In genomic region chr9:88922091-88922490, GRCh38 we compare ENCODE assay signal across 8 cellular contexts.
A peak's percentile ranks its signal among the peaks of the same experiment; 100 is the strongest.
DNase-seq lines count a peak whose midpoint lies in the region; ATAC-seq lines count a peak whose summit lies in the region.

No MANE protein-coding gene starts in this region.

- ATAC-seq in activated CD4-positive, CD25-positive, alpha-beta regulatory T cell treated with anti-CD3 and anti-CD28 coated beads, Interleukin-2, amount 50 U/mL, for 24 hours, result peak; percentile 62 to 64
- peak; percentile 75 for ATAC-seq in stimulated activated naive CD8-positive, alpha-beta T cell treated with anti-CD3 and anti-CD28 coated beads, Interleukin-15, Interleukin-2, amounts not matched to agents 100 U/mL and 50 U/mL, for 24 hours
- ATAC-seq in Right ventricle myocardium inferior (no peak), HG03571 (IDR thresholded peaks at IDR 0.05; ENCODE audit: unreplicated experiment) (no peak)

- H3K36me3 Mint-ChIP-seq in activated naive CD4-positive, alpha-beta T cell treated with anti-CD3 and anti-CD28 coated beads, Interleukin-2, amount 50 U/mL, for 24 hours, result peaks cover 6% of the 10 kb centered on the region

- H3K27ac Mint-ChIP-seq in activated naive CD4-positive, alpha-beta T cell treated with anti-CD3 and anti-CD28 coated beads, Interleukin-2, amount 50 U/mL, for 24 hours, result no peak overlapping the region

- peak overlapping the region; percentile 76 for H3K4me3 Mint-ChIP-seq in activated naive CD4-positive, alpha-beta T cell treated with anti-CD3 and anti-CD28 coated beads, Interleukin-2, amount 50 U/mL, for 24 hours

- no peaks in the 10 kb centered on the region for H3K27me3 Mint-ChIP-seq in activated naive CD4-positive, alpha-beta T cell treated with anti-CD3 and anti-CD28 coated beads, Interleukin-2, amount 50 U/mL, for 24 hours

- H3K4me1 Mint-ChIP-seq in activated naive CD4-positive, alpha-beta T cell treated with anti-CD3 and anti-CD28 coated beads, Interleukin-2, amount 50 U/mL, for 24 hours, result peaks cover 56% of the 10 kb centered on the region

- no peak for DNase-seq in activated CD4-positive, CD25-positive, alpha-beta regulatory T cell (lab: John Stamatoyannopoulos, UW)
- DNase-seq in SIG-M5 treated with dmso at 0.1 percent for 504 hours (lab: John Stamatoyannopoulos, UW; ENCODE audit: unreplicated experiment) (peak; percentile 94), Right ventricle myocardium inferior (ENCODE audit: missing footprints) (no peak), GM03348 (ENCODE audit: low spot score) (no peak)
- DNase-seq in stimulated activated naive CD8-positive, alpha-beta T cell treated with anti-CD3 and anti-CD28 coated beads, Interleukin-15, Interleukin-2, amounts not matched to agents 100 U/mL and 50 U/mL, for 24 hours, result peak; percentile 69

- H3K9me3 Mint-ChIP-seq in activated naive CD4-positive, alpha-beta T cell treated with anti-CD3 and anti-CD28 coated beads, Interleukin-2, amount 50 U/mL, for 24 hours, result no peaks in the 10 kb centered on the region

- intact Hi-C loops in Right ventricle myocardium inferior (cut with DNase I), result no loop called here

Comparison
In these comparisons a context has a peak if more than half of its experiments do, and no peak if none do; other contexts are left out.
1. ATAC-seq: peak in activated CD4-positive, CD25-positive, alpha-beta regulatory T cell treated with anti-CD3 and anti-CD28 coated beads, Interleukin-2, amount 50 U/mL, for 24 hours (2 of 2) and stimulated activated naive CD8-positive, alpha-beta T cell treated with anti-CD3 and anti-CD28 coated beads, Interleukin-15, Interleukin-2, amounts not matched to agents 100 U/mL and 50 U/mL, for 24 hours (single experiment); none in Right ventricle myocardium inferior (single experiment) and HG03571 (single experiment).
2. DNase-seq: peak in SIG-M5 treated with dmso at 0.1 percent for 504 hours (single experiment) and stimulated activated naive CD8-positive, alpha-beta T cell treated with anti-CD3 and anti-CD28 coated beads, Interleukin-15, Interleukin-2, amounts not matched to agents 100 U/mL and 50 U/mL, for 24 hours (single experiment); none in activated CD4-positive, CD25-positive, alpha-beta regulatory T cell (0 of 4), Right ventricle myocardium inferior (single experiment) and GM03348 (single experiment).